In the genomic region with DNA sequence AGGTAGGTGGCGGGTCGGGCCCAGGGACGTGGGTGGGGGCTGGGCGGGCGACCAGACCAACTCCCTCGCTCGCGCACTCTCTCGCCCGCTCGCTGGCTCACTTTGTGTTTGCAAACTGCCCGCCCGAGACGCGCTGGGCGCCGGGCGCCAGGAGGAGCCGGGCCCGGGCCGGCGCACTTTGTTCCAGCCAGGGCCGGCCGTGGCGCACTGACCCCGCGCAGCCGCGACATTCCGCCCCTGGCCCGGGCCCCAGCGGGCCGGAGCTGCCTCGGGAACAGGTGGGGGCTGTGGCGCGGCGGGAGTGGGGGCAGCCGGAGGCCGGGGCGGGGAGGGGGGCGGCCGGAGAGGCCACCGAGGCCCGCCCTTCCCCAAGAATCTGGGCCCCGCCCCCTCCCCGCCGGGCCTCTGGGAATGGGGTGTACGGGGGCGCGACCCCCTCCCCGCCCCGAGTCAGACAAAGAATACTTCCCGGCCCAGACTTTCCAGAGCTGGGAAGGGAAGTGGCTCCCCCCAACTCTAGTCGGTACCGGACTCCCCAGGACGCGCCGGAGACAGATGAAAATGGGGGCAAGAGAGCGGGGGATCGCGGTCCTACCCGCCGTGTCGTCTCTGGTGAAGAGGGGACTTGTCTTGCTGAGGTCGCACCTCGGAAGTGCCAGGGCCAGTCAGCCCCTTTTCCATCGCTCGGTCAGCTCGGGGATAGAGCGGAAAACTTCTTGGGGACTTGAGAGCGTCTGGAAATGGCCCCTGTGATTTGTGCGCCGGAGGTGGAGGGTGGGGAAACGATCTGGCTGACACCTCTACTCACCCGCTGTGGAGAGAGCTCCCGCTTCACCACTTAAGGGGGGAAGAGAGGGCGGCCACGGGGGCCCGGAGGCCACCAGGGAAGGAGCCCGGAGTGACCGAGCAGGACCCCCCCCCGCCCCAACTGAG, we compare ENCODE assay signal across 1 cellular context.
A peak's percentile ranks its signal among the peaks of the same experiment; 100 is the strongest.
TF ChIP-seq lines count a peak whose summit lies in the region.

No MANE protein-coding gene starts in this region.

TF ChIP-seq in HepG2, 621 proteins besides CTCF, POLR2A, EP300 and RAD21 (continued from another document and continues in another):
- TF ChIP-seq, protein P1, sequence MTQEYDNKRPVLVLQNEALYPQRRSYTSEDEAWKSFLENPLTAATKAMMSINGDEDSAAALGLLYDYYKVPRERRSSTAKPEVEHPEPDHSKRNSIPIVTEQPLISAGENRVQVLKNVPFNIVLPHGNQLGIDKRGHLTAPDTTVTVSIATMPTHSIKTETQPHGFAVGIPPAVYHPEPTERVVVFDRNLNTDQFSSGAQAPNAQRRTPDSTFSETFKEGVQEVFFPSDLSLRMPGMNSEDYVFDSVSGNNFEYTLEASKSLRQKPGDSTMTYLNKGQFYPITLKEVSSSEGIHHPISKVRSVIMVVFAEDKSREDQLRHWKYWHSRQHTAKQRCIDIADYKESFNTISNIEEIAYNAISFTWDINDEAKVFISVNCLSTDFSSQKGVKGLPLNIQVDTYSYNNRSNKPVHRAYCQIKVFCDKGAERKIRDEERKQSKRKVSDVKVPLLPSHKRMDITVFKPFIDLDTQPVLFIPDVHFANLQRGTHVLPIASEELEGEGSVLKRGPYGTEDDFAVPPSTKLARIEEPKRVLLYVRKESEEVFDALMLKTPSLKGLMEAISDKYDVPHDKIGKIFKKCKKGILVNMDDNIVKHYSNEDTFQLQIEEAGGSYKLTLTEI (CRISPR knock-in tag; conservative IDR thresholded peaks at IDR 0.05): no peak
- TF ChIP-seq, protein P2, sequence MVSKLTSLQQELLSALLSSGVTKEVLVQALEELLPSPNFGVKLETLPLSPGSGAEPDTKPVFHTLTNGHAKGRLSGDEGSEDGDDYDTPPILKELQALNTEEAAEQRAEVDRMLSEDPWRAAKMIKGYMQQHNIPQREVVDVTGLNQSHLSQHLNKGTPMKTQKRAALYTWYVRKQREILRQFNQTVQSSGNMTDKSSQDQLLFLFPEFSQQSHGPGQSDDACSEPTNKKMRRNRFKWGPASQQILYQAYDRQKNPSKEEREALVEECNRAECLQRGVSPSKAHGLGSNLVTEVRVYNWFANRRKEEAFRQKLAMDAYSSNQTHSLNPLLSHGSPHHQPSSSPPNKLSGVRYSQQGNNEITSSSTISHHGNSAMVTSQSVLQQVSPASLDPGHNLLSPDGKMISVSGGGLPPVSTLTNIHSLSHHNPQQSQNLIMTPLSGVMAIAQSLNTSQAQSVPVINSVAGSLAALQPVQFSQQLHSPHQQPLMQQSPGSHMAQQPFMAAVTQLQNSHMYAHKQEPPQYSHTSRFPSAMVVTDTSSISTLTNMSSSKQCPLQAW (CRISPR knock-in tag; IDR thresholded peaks at IDR 0.05): 0 out of 2 replicates have a peak, but pooled peaks have one; percentile 40
- TF ChIP-seq ZNF746 (CRISPR knock-in tag; IDR thresholded peaks at IDR 0.05): peak; percentile 62; the same call in 1 of the 2 replicates
- TF ChIP-seq, protein P3, sequence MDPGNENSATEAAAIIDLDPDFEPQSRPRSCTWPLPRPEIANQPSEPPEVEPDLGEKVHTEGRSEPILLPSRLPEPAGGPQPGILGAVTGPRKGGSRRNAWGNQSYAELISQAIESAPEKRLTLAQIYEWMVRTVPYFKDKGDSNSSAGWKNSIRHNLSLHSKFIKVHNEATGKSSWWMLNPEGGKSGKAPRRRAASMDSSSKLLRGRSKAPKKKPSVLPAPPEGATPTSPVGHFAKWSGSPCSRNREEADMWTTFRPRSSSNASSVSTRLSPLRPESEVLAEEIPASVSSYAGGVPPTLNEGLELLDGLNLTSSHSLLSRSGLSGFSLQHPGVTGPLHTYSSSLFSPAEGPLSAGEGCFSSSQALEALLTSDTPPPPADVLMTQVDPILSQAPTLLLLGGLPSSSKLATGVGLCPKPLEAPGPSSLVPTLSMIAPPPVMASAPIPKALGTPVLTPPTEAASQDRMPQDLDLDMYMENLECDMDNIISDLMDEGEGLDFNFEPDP (CRISPR knock-in tag; conservative IDR thresholded peaks at IDR 0.05): 0 out of 2 replicates have a peak, but pooled peaks have one; percentile 79
- TF ChIP-seq RBM22 (optimal IDR thresholded peaks at IDR 0.05; ENCODE audit: low read length): peak; percentile 17
- TF ChIP-seq JUN (CRISPR knock-in tag; IDR thresholded peaks at IDR 0.05): no peak
- 0 out of 2 replicates have a peak, but pooled peaks have one; percentile 13 for TF ChIP-seq TAF1 (CRISPR knock-in tag; IDR thresholded peaks at IDR 0.05)
- TF ChIP-seq CBX5 (CRISPR knock-in tag; IDR thresholded peaks at IDR 0.05; ENCODE audit: borderline replicate concordance): no peak
- TF ChIP-seq, protein P4, sequence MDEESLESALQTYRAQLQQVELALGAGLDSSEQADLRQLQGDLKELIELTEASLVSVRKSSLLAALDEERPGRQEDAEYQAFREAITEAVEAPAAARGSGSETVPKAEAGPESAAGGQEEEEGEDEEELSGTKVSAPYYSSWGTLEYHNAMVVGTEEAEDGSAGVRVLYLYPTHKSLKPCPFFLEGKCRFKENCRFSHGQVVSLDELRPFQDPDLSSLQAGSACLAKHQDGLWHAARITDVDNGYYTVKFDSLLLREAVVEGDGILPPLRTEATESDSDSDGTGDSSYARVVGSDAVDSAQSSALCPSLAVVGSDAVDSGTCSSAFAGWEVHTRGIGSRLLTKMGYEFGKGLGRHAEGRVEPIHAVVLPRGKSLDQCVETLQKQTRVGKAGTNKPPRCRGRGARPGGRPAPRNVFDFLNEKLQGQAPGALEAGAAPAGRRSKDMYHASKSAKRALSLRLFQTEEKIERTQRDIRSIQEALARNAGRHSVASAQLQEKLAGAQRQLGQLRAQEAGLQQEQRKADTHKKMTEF (CRISPR knock-in tag; IDR thresholded peaks at IDR 0.05): peak; percentile 19; the same call in 1 of the 2 replicates
- TF ChIP-seq MIER3 (CRISPR knock-in tag; IDR thresholded peaks at IDR 0.05; ENCODE audit: borderline replicate concordance): no peak
- 0 out of 2 replicates have a peak, but pooled peaks have one; percentile 80 for TF ChIP-seq ARID2 (CRISPR knock-in tag; IDR thresholded peaks at IDR 0.05; ENCODE audit: borderline replicate concordance)
- TF ChIP-seq ZMYM4 (CRISPR knock-in tag; IDR thresholded peaks at IDR 0.05): 0 out of 2 replicates have a peak, but pooled peaks have one; percentile 33
- no peak for TF ChIP-seq RBAK (CRISPR knock-in tag; IDR thresholded peaks at IDR 0.05)
- TF ChIP-seq ZNF816 (CRISPR knock-in tag; IDR thresholded peaks at IDR 0.05; ENCODE audit: borderline replicate concordance): no peak
- 0 out of 2 replicates have a peak, but pooled peaks have one; percentile 48 for TF ChIP-seq ZNF234 (CRISPR knock-in tag; conservative IDR thresholded peaks at IDR 0.05)
- peak; percentile 62; the same call in 1 of the 2 replicates for TF ChIP-seq ZFP82 (CRISPR knock-in tag; IDR thresholded peaks at IDR 0.05; ENCODE audit: borderline replicate concordance)
- TF ChIP-seq, protein P5, sequence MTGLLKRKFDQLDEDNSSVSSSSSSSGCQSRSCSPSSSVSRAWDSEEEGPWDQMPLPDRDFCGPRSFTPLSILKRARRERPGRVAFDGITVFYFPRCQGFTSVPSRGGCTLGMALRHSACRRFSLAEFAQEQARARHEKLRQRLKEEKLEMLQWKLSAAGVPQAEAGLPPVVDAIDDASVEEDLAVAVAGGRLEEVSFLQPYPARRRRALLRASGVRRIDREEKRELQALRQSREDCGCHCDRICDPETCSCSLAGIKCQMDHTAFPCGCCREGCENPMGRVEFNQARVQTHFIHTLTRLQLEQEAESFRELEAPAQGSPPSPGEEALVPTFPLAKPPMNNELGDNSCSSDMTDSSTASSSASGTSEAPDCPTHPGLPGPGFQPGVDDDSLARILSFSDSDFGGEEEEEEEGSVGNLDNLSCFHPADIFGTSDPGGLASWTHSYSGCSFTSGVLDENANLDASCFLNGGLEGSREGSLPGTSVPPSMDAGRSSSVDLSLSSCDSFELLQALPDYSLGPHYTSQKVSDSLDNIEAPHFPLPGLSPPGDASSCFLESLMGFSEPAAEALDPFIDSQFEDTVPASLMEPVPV (CRISPR knock-in tag; IDR thresholded peaks at IDR 0.05): no peak
- no peak for TF ChIP-seq ZNF615 (CRISPR knock-in tag; IDR thresholded peaks at IDR 0.05; ENCODE audit: borderline replicate concordance)
- TF ChIP-seq, protein P6, sequence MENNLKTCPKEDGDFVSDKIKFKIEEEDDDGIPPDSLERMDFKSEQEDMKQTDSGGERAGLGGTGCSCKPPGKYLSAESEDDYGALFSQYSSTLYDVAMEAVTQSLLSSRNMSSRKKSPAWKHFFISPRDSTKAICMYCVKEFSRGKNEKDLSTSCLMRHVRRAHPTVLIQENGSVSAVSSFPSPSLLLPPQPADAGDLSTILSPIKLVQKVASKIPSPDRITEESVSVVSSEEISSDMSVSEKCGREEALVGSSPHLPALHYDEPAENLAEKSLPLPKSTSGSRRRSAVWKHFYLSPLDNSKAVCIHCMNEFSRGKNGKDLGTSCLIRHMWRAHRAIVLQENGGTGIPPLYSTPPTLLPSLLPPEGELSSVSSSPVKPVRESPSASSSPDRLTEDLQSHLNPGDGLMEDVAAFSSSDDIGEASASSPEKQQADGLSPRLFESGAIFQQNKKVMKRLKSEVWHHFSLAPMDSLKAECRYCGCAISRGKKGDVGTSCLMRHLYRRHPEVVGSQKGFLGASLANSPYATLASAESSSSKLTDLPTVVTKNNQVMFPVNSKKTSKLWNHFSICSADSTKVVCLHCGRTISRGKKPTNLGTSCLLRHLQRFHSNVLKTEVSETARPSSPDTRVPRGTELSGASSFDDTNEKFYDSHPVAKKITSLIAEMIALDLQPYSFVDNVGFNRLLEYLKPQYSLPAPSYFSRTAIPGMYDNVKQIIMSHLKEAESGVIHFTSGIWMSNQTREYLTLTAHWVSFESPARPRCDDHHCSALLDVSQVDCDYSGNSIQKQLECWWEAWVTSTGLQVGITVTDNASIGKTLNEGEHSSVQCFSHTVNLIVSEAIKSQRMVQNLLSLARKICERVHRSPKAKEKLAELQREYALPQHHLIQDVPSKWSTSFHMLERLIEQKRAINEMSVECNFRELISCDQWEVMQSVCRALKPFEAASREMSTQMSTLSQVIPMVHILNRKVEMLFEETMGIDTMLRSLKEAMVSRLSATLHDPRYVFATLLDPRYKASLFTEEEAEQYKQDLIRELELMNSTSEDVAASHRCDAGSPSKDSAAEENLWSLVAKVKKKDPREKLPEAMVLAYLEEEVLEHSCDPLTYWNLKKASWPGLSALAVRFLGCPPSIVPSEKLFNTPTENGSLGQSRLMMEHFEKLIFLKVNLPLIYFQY (CRISPR knock-in tag; IDR thresholded peaks at IDR 0.05; ENCODE audit: borderline replicate concordance): no peak; the same call in 1 of the 2 replicates
- 0 out of 2 replicates have a peak, but pooled peaks have one; percentile 21 for TF ChIP-seq HNRNPL (IDR thresholded peaks at IDR 0.05; ENCODE audit: low read depth, low read length)
- peak; percentile 62; the same call in 1 of the 2 replicates for TF ChIP-seq SIN3A (IDR thresholded peaks at IDR 0.05; ENCODE audit: borderline replicate concordance, low read depth, low read length)
- TF ChIP-seq POLR2AphosphoS5 (IDR thresholded peaks at IDR 0.05; ENCODE audit: low read depth, low read length): no peak
- TF ChIP-seq KDM4B (CRISPR knock-in tag; IDR thresholded peaks at IDR 0.05): no peak
- no peak for TF ChIP-seq HOXA9 (CRISPR knock-in tag; IDR thresholded peaks at IDR 0.05; ENCODE audit: borderline replicate concordance)
- TF ChIP-seq, protein P7, sequence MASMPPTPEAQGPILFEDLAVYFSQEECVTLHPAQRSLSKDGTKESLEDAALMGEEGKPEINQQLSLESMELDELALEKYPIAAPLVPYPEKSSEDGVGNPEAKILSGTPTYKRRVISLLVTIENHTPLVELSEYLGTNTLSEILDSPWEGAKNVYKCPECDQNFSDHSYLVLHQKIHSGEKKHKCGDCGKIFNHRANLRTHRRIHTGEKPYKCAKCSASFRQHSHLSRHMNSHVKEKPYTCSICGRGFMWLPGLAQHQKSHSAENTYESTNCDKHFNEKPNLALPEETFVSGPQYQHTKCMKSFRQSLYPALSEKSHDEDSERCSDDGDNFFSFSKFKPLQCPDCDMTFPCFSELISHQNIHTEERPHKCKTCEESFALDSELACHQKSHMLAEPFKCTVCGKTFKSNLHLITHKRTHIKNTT (CRISPR knock-in tag; IDR thresholded peaks at IDR 0.05): no peak
- no peak for TF ChIP-seq ZKSCAN8 (CRISPR knock-in tag; IDR thresholded peaks at IDR 0.05; ENCODE audit: borderline replicate concordance)
- no peak for TF ChIP-seq KMT2B (CRISPR knock-in tag; IDR thresholded peaks at IDR 0.05)
- TF ChIP-seq, protein P8, sequence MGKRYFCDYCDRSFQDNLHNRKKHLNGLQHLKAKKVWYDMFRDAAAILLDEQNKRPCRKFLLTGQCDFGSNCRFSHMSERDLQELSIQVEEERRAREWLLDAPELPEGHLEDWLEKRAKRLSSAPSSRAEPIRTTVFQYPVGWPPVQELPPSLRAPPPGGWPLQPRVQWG (CRISPR knock-in tag; IDR thresholded peaks at IDR 0.05; ENCODE audit: borderline replicate concordance, low read depth): no peak
- TF ChIP-seq LCORL (IDR thresholded peaks at IDR 0.05): no peak
- 0 out of 2 replicates have a peak, but pooled peaks have one; percentile 39 for TF ChIP-seq LCORL (CRISPR knock-in tag; IDR thresholded peaks at IDR 0.05)
- no peak for TF ChIP-seq SOX6 (IDR thresholded peaks at IDR 0.05)
- TF ChIP-seq SOX6 (CRISPR knock-in tag; IDR thresholded peaks at IDR 0.05): peak; percentile 30; the same call in 1 of the 2 replicates
- TF ChIP-seq, protein P9, sequence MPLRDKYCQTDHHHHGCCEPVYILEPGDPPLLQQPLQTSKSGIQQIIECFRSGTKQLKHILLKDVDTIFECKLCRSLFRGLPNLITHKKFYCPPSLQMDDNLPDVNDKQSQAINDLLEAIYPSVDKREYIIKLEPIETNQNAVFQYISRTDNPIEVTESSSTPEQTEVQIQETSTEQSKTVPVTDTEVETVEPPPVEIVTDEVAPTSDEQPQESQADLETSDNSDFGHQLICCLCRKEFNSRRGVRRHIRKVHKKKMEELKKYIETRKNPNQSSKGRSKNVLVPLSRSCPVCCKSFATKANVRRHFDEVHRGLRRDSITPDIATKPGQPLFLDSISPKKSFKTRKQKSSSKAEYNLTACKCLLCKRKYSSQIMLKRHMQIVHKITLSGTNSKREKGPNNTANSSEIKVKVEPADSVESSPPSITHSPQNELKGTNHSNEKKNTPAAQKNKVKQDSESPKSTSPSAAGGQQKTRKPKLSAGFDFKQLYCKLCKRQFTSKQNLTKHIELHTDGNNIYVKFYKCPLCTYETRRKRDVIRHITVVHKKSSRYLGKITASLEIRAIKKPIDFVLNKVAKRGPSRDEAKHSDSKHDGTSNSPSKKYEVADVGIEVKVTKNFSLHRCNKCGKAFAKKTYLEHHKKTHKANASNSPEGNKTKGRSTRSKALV (CRISPR knock-in tag; IDR thresholded peaks at IDR 0.05): no peak
- TF ChIP-seq RBFOX2 (IDR thresholded peaks at IDR 0.05; ENCODE audit: low read depth, low read length): peak; percentile 84
- TF ChIP-seq ZNF605 (CRISPR knock-in tag; IDR thresholded peaks at IDR 0.05): 0 out of 2 replicates have a peak, but pooled peaks have one; percentile 34
- TF ChIP-seq, protein P10, sequence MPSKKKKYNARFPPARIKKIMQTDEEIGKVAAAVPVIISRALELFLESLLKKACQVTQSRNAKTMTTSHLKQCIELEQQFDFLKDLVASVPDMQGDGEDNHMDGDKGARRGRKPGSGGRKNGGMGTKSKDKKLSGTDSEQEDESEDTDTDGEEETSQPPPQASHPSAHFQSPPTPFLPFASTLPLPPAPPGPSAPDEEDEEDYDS (CRISPR knock-in tag; IDR thresholded peaks at IDR 0.05): no peak
- TF ChIP-seq, protein P11, sequence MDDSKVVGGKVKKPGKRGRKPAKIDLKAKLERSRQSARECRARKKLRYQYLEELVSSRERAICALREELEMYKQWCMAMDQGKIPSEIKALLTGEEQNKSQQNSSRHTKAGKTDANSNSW (CRISPR knock-in tag; IDR thresholded peaks at IDR 0.05; ENCODE audit: borderline replicate concordance): no peak
- no peak for TF ChIP-seq ZNF20 (CRISPR knock-in tag; IDR thresholded peaks at IDR 0.05)
- TF ChIP-seq ZNF850 (CRISPR knock-in tag; conservative IDR thresholded peaks at IDR 0.05): no peak
- TF ChIP-seq SP140L (CRISPR knock-in tag; IDR thresholded peaks at IDR 0.05; ENCODE audit: borderline replicate concordance): no peak
